16 cellular contexts compared by ENCODE assay signal in genomic region chr4:133263082-133263481, GRCh38.
A peak's percentile ranks its signal among the peaks of the same experiment; 100 is the strongest.
DNase-seq lines count a peak whose midpoint lies in the region; ATAC-seq, FAIRE-seq and TF ChIP-seq lines count a peak whose summit lies in the region.
"Had no signal": no experiment of that assay in that cellular context is flagged by ENCODE, and none has a peak within 500 bp of the region (broad histone marks: within the 10 kb centered on the region; RNA-seq: fewer than 3 reads in every experiment).

No MANE protein-coding gene starts in this region.

- H4K91ac ChIP-seq in H1 (replicated peaks; ENCODE audit: insufficient read length, low read length), result no peak overlapping the region

- H3K79me2 ChIP-seq in H1 (ENCODE audit: control insufficient read depth in 1 of 2, insufficient read depth in 2 of 2, low read length in 2 of 2) (no peaks in the 10 kb centered on the region), mesendoderm (ENCODE audit: control insufficient read depth, insufficient read depth, low read length) (no peaks in the 10 kb centered on the region)

- intact Hi-C loops in mucosa of descending colon (cut with DNase I, micrococcal nuclease), result no loop called here

- H2BK120ac ChIP-seq in H1 (replicated peaks; ENCODE audit: low read depth, low read length) (no peak overlapping the region), mesendoderm (ENCODE audit: low read depth, low read length) (peak overlapping the region; percentile 100)

- no peaks in the 10 kb centered on the region for H4K20me1 ChIP-seq in H1 (replicated peaks in 1 of 2; ENCODE audit: control insufficient read depth in 1 of 2, insufficient read depth in 2 of 2, low read length in 2 of 2)
- H4K20me1 ChIP-seq: BLaER1 treated with 17β-estradiol and CSF1 and Interleukin-3, amounts not matched to agents 10 nM and 100 nM had no signal

- no peaks in the 10 kb centered on the region for H3K23me2 ChIP-seq in H1 (ENCODE audit: low read depth, low read length)

- no peak overlapping the region for H3K14ac ChIP-seq in H1 (ENCODE audit: insufficient read length)

- no peaks in the 10 kb centered on the region for H3K79me1 ChIP-seq in H1 (ENCODE audit: low read depth, low read length)
- H3K79me1 ChIP-seq in mesendoderm (ENCODE audit: low read length), result no peaks in the 10 kb centered on the region

- no peak for TF ChIP-seq RAD21 in H1 (IDR thresholded peaks at IDR 0.05 in 1 of 2, conservative IDR thresholded peaks at IDR 0.05 in 1 of 2; ENCODE audit: low read depth in 2 of 2, low read length in 2 of 2)

- DNase-seq in H1 (ENCODE audit: low read depth in 1 of 2, low spot score in 2 of 2), result no peak
- DNase-seq in mesendoderm, result peak; percentile 96
- DNase-seq in tibial nerve (ENCODE audit: low spot score in 2 of 2), result no peak
- DNase-seq in anterior cingulate cortex (lab: John Stamatoyannopoulos, UW), result no peak
- DNase-seq in mucosa of descending colon, result no peak
- DNase-seq in SHP77 (lab: John Stamatoyannopoulos, UW), result no peak
- DNase-seq: ACHN; Calu3; CD4-positive, alpha-beta T cell; DMS 273 treated with DMSO at 0.1 percent for 48 hours; GDM1 had no signal

- no peak overlapping the region for H3K4ac ChIP-seq in H1 (replicated peaks; ENCODE audit: insufficient read length, low read depth, low read length)
- peak overlapping the region; percentile 98 for H3K4ac ChIP-seq in mesendoderm (ENCODE audit: low read depth, low read length)

- no peaks in the 10 kb centered on the region for H3K9me3 ChIP-seq in ES-I3 (ENCODE audit: control insufficient read depth, insufficient read depth, low read length)
- no peaks in the 10 kb centered on the region for H3K9me3 ChIP-seq in HUES64 (ENCODE audit: insufficient read depth, low read depth, low read length)
- H3K9me3 ChIP-seq in H1 (ENCODE audit: insufficient read depth in 2 of 2, low read depth in 1 of 2, low read length in 1 of 2), result no peaks in the 10 kb centered on the region
- H3K9me3 ChIP-seq in tibial nerve, result no peaks in the 10 kb centered on the region
- no peaks in the 10 kb centered on the region for H3K9me3 ChIP-seq in mucosa of descending colon
- H3K9me3 ChIP-seq: BLaER1 treated with 17β-estradiol and CSF1 and Interleukin-3, amounts not matched to agents 10 nM and 100 nM had no signal

- H2BK20ac ChIP-seq in H1 (ENCODE audit: low read length), result no peak overlapping the region

- FAIRE-seq in H1 (lab: Jason Lieb, UNC), result no peak
- FAIRE-seq: GM12892, H54 had no signal

- TF ChIP-seq POLR2A in H1 (IDR thresholded peaks at IDR 0.05; ENCODE audit: control extremely low read depth in 1 of 2, low read depth in 2 of 2, low read length in 2 of 2), result no peak
- no peak for TF ChIP-seq POLR2A in tibial nerve (IDR thresholded peaks at IDR 0.05)

- no peak overlapping the region for H3K4me2 ChIP-seq in H1 (ENCODE audit: insufficient read depth in 1 of 2, low read depth in 2 of 2, low read length in 2 of 2)
- no peak overlapping the region for H3K4me2 ChIP-seq in mesendoderm (ENCODE audit: low read length)
- H3K4me2 ChIP-seq: BLaER1 treated with 17β-estradiol and CSF1 and Interleukin-3, amounts not matched to agents 10 nM and 100 nM had no signal

- POLR2A ChIA-PET in H1 (lab: Charles Lee; ENCODE audit: partially characterized antibody), result no interaction called here

- peak overlapping the region; percentile 68; the same call in 1 of the 2 replicates for H2BK12ac ChIP-seq in H1 (ENCODE audit: low read depth, low read length)

- H3K27ac ChIP-seq in HUES64 (ENCODE audit: low read depth, low read length) (peak overlapping the region; percentile 44), H1 (ENCODE audit: low read depth, low read length) (no peak overlapping the region), mesendoderm (ENCODE audit: low read depth, low read length) (peak overlapping the region; percentile 95), tibial nerve (no peak overlapping the region)
- H3K27ac ChIP-seq: BLaER1 treated with 17β-estradiol and CSF1 and Interleukin-3, amounts not matched to agents 10 nM and 100 nM had no signal

- H3K4me1 ChIP-seq in ES-I3 (ENCODE audit: insufficient read depth, low read length) (peaks cover 36% of the 10 kb centered on the region), HUES64 (ENCODE audit: insufficient read depth, low read length) (peaks cover 37% of the 10 kb centered on the region), H1 (replicated peaks in 1 of 4; ENCODE audit: control insufficient read depth in 3 of 4, insufficient read depth in 4 of 4, low read length in 3 of 4) (peaks cover 0 to 14% (median 2%) of the 10 kb centered on the region in 4 experiments; a peak in 2 of 7 replicates), mesendoderm (ENCODE audit: control insufficient read depth, low read depth, low read length) (peaks cover 3% of the 10 kb centered on the region), tibial nerve (no peaks in the 10 kb centered on the region), mucosa of descending colon (ENCODE audit: low read depth) (no peaks in the 10 kb centered on the region)
- H3K4me1 ChIP-seq: BLaER1 treated with 17β-estradiol and CSF1 and Interleukin-3, amounts not matched to agents 10 nM and 100 nM had no signal

- WGBS in HUES64, result 29% methylated on average over 1 of the region's 3 CpGs
- WGBS in H1 (ENCODE audit: extremely low coverage in 1 of 2, insufficient coverage in 1 of 2, insufficient read length in 1 of 2, insufficient replicate concordance in 2 of 2, low coverage in 1 of 2, low lambda C conversion rate in 2 of 2, missing lambda C conversion rate in 1 of 2), 2 experiments, result 78% methylated on average over 1 of the region's 3 CpGs; no CpG with 5 or more reads in 1 of the 2 experiments
- WGBS in mesendoderm (ENCODE audit: extremely low coverage, insufficient coverage, low lambda C conversion rate), result no CpG with 5 or more reads among the region's 3 CpGs
- WGBS in tibial nerve, 2 donors, result 48 to 55% methylated on average over 3 of the region's 3 CpGs

- no peak for TF ChIP-seq CTCF in H1 (IDR thresholded peaks at IDR 0.05; ENCODE audit: control extremely low read depth in 1 of 3, insufficient read depth in 1 of 3, low read depth in 1 of 3, low read length in 3 of 3)
- TF ChIP-seq CTCF in tibial nerve (IDR thresholded peaks at IDR 0.05), result no peak
- no peak for TF ChIP-seq CTCF in mucosa of descending colon (IDR thresholded peaks at IDR 0.05)

- no peak overlapping the region for H2AK5ac ChIP-seq in H1 (ENCODE audit: low read depth, low read length)
- no peak overlapping the region for H2AK5ac ChIP-seq in mesendoderm (ENCODE audit: low read length)

- no peaks in the 10 kb centered on the region for H3K27me3 ChIP-seq in HUES64 (ENCODE audit: insufficient read depth, low read length)
- H3K27me3 ChIP-seq in H1 (replicated peaks in 1 of 4; ENCODE audit: control insufficient read depth in 3 of 4, extremely low read depth in 1 of 4, insufficient read depth in 3 of 4, low read length in 3 of 4), result no peaks in the 10 kb centered on the region
- no peaks in the 10 kb centered on the region for H3K27me3 ChIP-seq in mesendoderm (ENCODE audit: insufficient read depth, low read length, poor library complexity)
- H3K27me3 ChIP-seq in tibial nerve, result no peaks in the 10 kb centered on the region
- H3K27me3 ChIP-seq: BLaER1 treated with 17β-estradiol and CSF1 and Interleukin-3, amounts not matched to agents 10 nM and 100 nM had no signal

- ATAC-seq in mucosa of descending colon, result no peak

- H3K4me3 ChIP-seq in HUES64 (ENCODE audit: low read length), result no peak overlapping the region
- H3K4me3 ChIP-seq in H1 (ENCODE audit: extremely low read depth in 1 of 4, insufficient read depth in 2 of 4, low read depth in 3 of 4, low read length in 4 of 4), result no peak overlapping the region
- H3K4me3 ChIP-seq in mesendoderm (ENCODE audit: low read length), result no peak overlapping the region
- no peak overlapping the region for H3K4me3 ChIP-seq in tibial nerve
- no peak overlapping the region for H3K4me3 ChIP-seq in mucosa of descending colon
- H3K4me3 ChIP-seq: BLaER1 treated with 17β-estradiol and CSF1 and Interleukin-3, amounts not matched to agents 10 nM and 100 nM had no signal

- TF ChIP-seq EP300 in H1 (IDR thresholded peaks at IDR 0.05; ENCODE audit: borderline replicate concordance in 1 of 2, low read depth in 2 of 2, low read length in 2 of 2) (no peak), tibial nerve (IDR thresholded peaks at IDR 0.05) (no peak)

- CTCF ChIA-PET in H1 (lab: Charles Lee; ENCODE audit: partially characterized antibody), result interaction anchor here (0.6 to 1.4 kb wide), 5 partner anchors 58 to 927 kb away, joined by 3 to 4 read pairs (median 3); no protein-coding TSS in a partner anchor

- no peaks in the 10 kb centered on the region for H3K36me3 ChIP-seq in ES-I3 (ENCODE audit: insufficient read depth, low read length)
- no peaks in the 10 kb centered on the region for H3K36me3 ChIP-seq in HUES64 (ENCODE audit: insufficient read depth, low read length)
- no peaks in the 10 kb centered on the region for H3K36me3 ChIP-seq in H1 (ENCODE audit: control insufficient read depth in 2 of 4, insufficient read depth in 4 of 4, low read length in 3 of 4)
- H3K36me3 ChIP-seq in mesendoderm (ENCODE audit: control insufficient read depth, insufficient read depth, low read length), result no peaks in the 10 kb centered on the region
- no peaks in the 10 kb centered on the region for H3K36me3 ChIP-seq in tibial nerve
- no peaks in the 10 kb centered on the region for H3K36me3 ChIP-seq in mucosa of descending colon (ENCODE audit: low read depth)
- H3K36me3 ChIP-seq: BLaER1 treated with 17β-estradiol and CSF1 and Interleukin-3, amounts not matched to agents 10 nM and 100 nM had no signal

- no peak overlapping the region for H2BK15ac ChIP-seq in H1 (ENCODE audit: low read length)
- H2BK15ac ChIP-seq in mesendoderm (replicated peaks; ENCODE audit: low read depth), result no peak overlapping the region

- no peak overlapping the region for H4K8ac ChIP-seq in H1 (ENCODE audit: extremely low read depth, insufficient read depth, low read length)
- no peak overlapping the region for H4K8ac ChIP-seq in mesendoderm (ENCODE audit: low read depth, low read length)

- no peak overlapping the region for H3K18ac ChIP-seq in H1 (ENCODE audit: extremely low read depth, low read length)
- H3K18ac ChIP-seq in mesendoderm (ENCODE audit: low read length), result peak overlapping the region; percentile 86

- peak overlapping the region; percentile 71; the same call in 1 of the 2 replicates for H2BK5ac ChIP-seq in H1 (ENCODE audit: low read depth, low read length)
- peak overlapping the region; percentile 90 for H2BK5ac ChIP-seq in mesendoderm (ENCODE audit: low read length)

- H3K23ac ChIP-seq in H1 (ENCODE audit: insufficient read length), result no peak overlapping the region
- no peak overlapping the region for H3K23ac ChIP-seq in mesendoderm (ENCODE audit: low read length)

- H3K56ac ChIP-seq in H1 (replicated peaks; ENCODE audit: insufficient read length, low read depth, low read length), result no peak overlapping the region
- H3K56ac ChIP-seq in mesendoderm (ENCODE audit: low read length), result peak overlapping the region; percentile 81

- peak overlapping the region; percentile 56; the same call in 1 of the 2 replicates for H3K9ac ChIP-seq in ES-I3 (ENCODE audit: low read depth, low read length)
- H3K9ac ChIP-seq in HUES64 (ENCODE audit: low read depth, low read length), result peak overlapping the region; percentile 44; the same call in 1 of the 2 replicates
- no peak overlapping the region for H3K9ac ChIP-seq in H1 (replicated peaks in 1 of 4; ENCODE audit: extremely low read depth in 1 of 4, low read depth in 3 of 4, low read length in 3 of 4)
- peak overlapping the region; percentile 77 for H3K9ac ChIP-seq in mesendoderm (ENCODE audit: low read length)
- H3K9ac ChIP-seq: BLaER1 treated with 17β-estradiol and CSF1 and Interleukin-3, amounts not matched to agents 10 nM and 100 nM had no signal

- no peak overlapping the region for H2AFZ ChIP-seq in H1 (ENCODE audit: low read length)

- H4K5ac ChIP-seq in H1 (ENCODE audit: insufficient read length, low read depth, low read length) (no peak overlapping the region), mesendoderm (ENCODE audit: low read length) (no peak overlapping the region)

Comparison
In these comparisons a context has a peak if more than half of its experiments do, and no peak if none do; other contexts are left out.
1. H3K9ac ChIP-seq: peak in ES-I3 (single experiment), HUES64 (single experiment) and mesendoderm (single experiment); none in H1 (0 of 4).
2. H3K27ac ChIP-seq: peak in HUES64 (single experiment) and mesendoderm (single experiment); none in H1 (single experiment) and tibial nerve (0 of 4).